ENCODE assay signal across 26 cellular contexts in the genomic region with DNA sequence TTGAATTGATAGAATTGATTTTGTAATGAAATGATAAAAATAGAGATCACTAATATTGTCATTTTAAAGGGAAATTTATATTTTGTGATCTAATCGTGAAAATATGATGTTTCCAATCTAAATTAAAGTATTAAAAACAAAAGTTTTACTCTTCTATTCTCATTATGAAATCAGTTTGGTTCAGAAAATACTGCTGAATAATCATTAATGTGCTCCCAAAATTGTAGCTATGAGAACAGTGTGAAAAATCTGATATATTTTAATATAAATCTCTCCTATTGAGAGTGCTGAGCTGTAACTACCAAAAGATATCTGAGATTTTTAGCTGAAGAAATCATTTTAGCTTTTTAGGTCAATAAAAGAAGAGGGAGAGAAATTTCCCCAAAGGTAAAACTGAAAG.
"Had no signal": no experiment of that assay in that cellular context is flagged by ENCODE, and none has a peak within 500 bp of the region (broad histone marks: within the 10 kb centered on the region; RNA-seq: fewer than 3 reads in every experiment).

No MANE protein-coding gene starts in this region.

- H3K9ac ChIP-seq: parathyroid adenoma had no signal

- FAIRE-seq: endometrium had no signal

- H3K4me3 Mint-ChIP-seq: effector memory CD8-positive, alpha-beta T cell; memory B cell; natural killer cell; neural crest cell; stimulated activated effector memory CD8-positive, alpha-beta T cell treated with anti-CD3 and anti-CD28 coated beads, Interleukin-12 subunit alpha, Interleukin-12 subunit beta, amount 100 ng/mL, for 72 hours had no signal

- H3K79me2 ChIP-seq: parathyroid adenoma had no signal

- H3K27ac Mint-ChIP-seq: effector memory CD8-positive, alpha-beta T cell; memory B cell; natural killer cell; progenitor cell of endocrine pancreas; stimulated activated effector memory CD8-positive, alpha-beta T cell treated with anti-CD3 and anti-CD28 coated beads, Interleukin-12 subunit alpha, Interleukin-12 subunit beta, amount 100 ng/mL, for 72 hours had no signal

- H3K36me3 ChIP-seq: esophagus squamous epithelium, heart right ventricle, neutrophil, sigmoid colon, stomach, thyroid gland had no signal

- H3K4me1 ChIP-seq: esophagus squamous epithelium, parathyroid adenoma, sigmoid colon, stomach, thyroid gland had no signal

- H3K27me3 ChIP-seq: esophagus squamous epithelium, heart right ventricle, neutrophil, sigmoid colon, stomach, thyroid gland had no signal

- H3K9me3 ChIP-seq: esophagus squamous epithelium, heart right ventricle, neutrophil, sigmoid colon, stomach, thyroid gland had no signal

- ATAC-seq: effector memory CD8-positive, alpha-beta T cell; left colon; natural killer cell; stimulated activated effector memory CD8-positive, alpha-beta T cell treated with anti-CD3 and anti-CD28 coated beads, Interleukin-12 subunit alpha, Interleukin-12 subunit beta, amount 100 ng/mL, for 72 hours had no signal

- H3K4me1 Mint-ChIP-seq: natural killer cell; neural crest cell; stimulated activated effector memory CD8-positive, alpha-beta T cell treated with anti-CD3 and anti-CD28 coated beads, Interleukin-12 subunit alpha, Interleukin-12 subunit beta, amount 100 ng/mL, for 72 hours had no signal

- H3K27ac ChIP-seq: esophagus squamous epithelium, heart right ventricle, neutrophil, parathyroid adenoma, sigmoid colon, stomach, thyroid gland had no signal

- H2AFZ ChIP-seq: parathyroid adenoma had no signal

- H3K27me3 Mint-ChIP-seq: effector memory CD8-positive, alpha-beta T cell; memory B cell; progenitor cell of endocrine pancreas had no signal

- H3K9me3 Mint-ChIP-seq: neural crest cell had no signal

- H3K36me3 Mint-ChIP-seq: memory B cell; natural killer cell; stimulated activated effector memory CD8-positive, alpha-beta T cell treated with anti-CD3 and anti-CD28 coated beads, Interleukin-12 subunit alpha, Interleukin-12 subunit beta, amount 100 ng/mL, for 72 hours had no signal

- DNase-seq: cortex of kidney; effector memory CD8-positive, alpha-beta T cell; erythroblast; esophagus squamous epithelium; foreskin melanocyte; glutamatergic neuron; heart right ventricle; hippocampal formation; kidney glomerular epithelial cell; left colon; natural killer cell; sigmoid colon; stimulated activated CD4-positive, alpha-beta T cell treated with anti-CD3 and anti-CD28 coated beads, Interleukin-2, amount 100 ng/mL, for 24 hours; stimulated activated CD4-positive, alpha-beta T cell treated with anti-CD3 and anti-CD28 coated beads, Interleukin-4, amount 100 ng/mL, for 24 hours; stimulated activated naive CD4-positive, alpha-beta T cell treated with Interleukin-2 at 50 U/mL for 16 hours; stomach; thyroid gland; trophoblast cell had no signal

- H3K4me3 ChIP-seq: esophagus squamous epithelium, heart right ventricle, lung, sigmoid colon, stomach, thyroid gland had no signal
